In genomic region chr17:80969674-80970043, GRCh38 we compare ENCODE assay signal across 20 cellular contexts. TPM values are rescaled to one million over a fixed set of nuclear protein-coding genes. Genes with fewer than 3 reads are reported as not detected.
DNase-seq lines count a peak whose midpoint lies in the region; ATAC-seq and TF ChIP-seq lines count a peak whose summit lies in the region.
"Had no signal": no experiment of that assay in that cellular context is flagged by ENCODE, and none has a peak within 500 bp of the region (broad histone marks: within the 10 kb centered on the region; RNA-seq: fewer than 3 reads in every experiment).

No MANE protein-coding gene starts in this region.

- H3K27ac Mint-ChIP-seq in activated CD8-positive, alpha-beta memory T cell treated with anti-CD3 and anti-CD28 coated beads, Interleukin-2, amount 10 ng/mL, durations not matched to agents 7 days and 5 days: peak overlapping the region; percentile 24
- H3K27ac Mint-ChIP-seq in neural crest cell (ENCODE audit: unreplicated experiment): no peak overlapping the region
- H3K27ac Mint-ChIP-seq in nephron progenitor cell: no peak overlapping the region

- peaks cover 5% of the 10 kb centered on the region for H3K27me3 Mint-ChIP-seq in activated CD8-positive, alpha-beta memory T cell treated with anti-CD3 and anti-CD28 coated beads, Interleukin-2, amount 10 ng/mL, durations not matched to agents 7 days and 5 days
- H3K27me3 Mint-ChIP-seq in neural crest cell (ENCODE audit: low read depth): no peaks in the 10 kb centered on the region
- H3K27me3 Mint-ChIP-seq in nephron progenitor cell (ENCODE audit: low read depth, poor library complexity): peaks cover 13% of the 10 kb centered on the region

- CTCF ChIA-PET in activated CD8-positive, alpha-beta memory T cell treated with anti-CD3 and anti-CD28 coated beads, Interleukin-2, amount 10 ng/mL, durations not matched to agents 7 days and 5 days (lab: Charles Lee): interaction anchor here (0.7 to 3.0 kb wide), 9 partner anchors 11 to 545 kb away, joined by 3 to 19 read pairs (median 6); no protein-coding TSS in a partner anchor

- H3K4me1 Mint-ChIP-seq in activated CD8-positive, alpha-beta memory T cell treated with anti-CD3 and anti-CD28 coated beads, Interleukin-2, amount 10 ng/mL, durations not matched to agents 7 days and 5 days: peaks cover 14% of the 10 kb centered on the region
- H3K4me1 Mint-ChIP-seq in neural crest cell: peaks cover 9% of the 10 kb centered on the region
- peaks cover 24% of the 10 kb centered on the region for H3K4me1 Mint-ChIP-seq in nephron progenitor cell

- no peak for ATAC-seq in activated CD8-positive, alpha-beta memory T cell treated with anti-CD3 and anti-CD28 coated beads, Interleukin-2, amount 10 ng/mL, durations not matched to agents 7 days and 5 days
- ATAC-seq in GM21723 (IDR thresholded peaks at IDR 0.05; ENCODE audit: unreplicated experiment) (no peak), GM18520 (IDR thresholded peaks at IDR 0.05; ENCODE audit: unreplicated experiment) (no peak)

- no peak overlapping the region for H3K4me3 Mint-ChIP-seq in activated CD8-positive, alpha-beta memory T cell treated with anti-CD3 and anti-CD28 coated beads, Interleukin-2, amount 10 ng/mL, durations not matched to agents 7 days and 5 days
- H3K4me3 Mint-ChIP-seq in neural crest cell (peak overlapping the region; percentile 27), nephron progenitor cell (no peak overlapping the region)
- H3K4me3 Mint-ChIP-seq: activated T-cell treated with anti-CD3 and anti-CD28 coated beads, Interleukin-2, amount 50 U/mL, for 4 hours had no signal

- H3K27ac ChIP-seq in dorsolateral prefrontal cortex: peak overlapping the region in 30 of 59 donors; percentile 24 to 92 (median 82)
- H3K27ac ChIP-seq: epithelial cell of prostate, hepatocyte had no signal

- peak overlapping the region in 2 of 59 donors; percentile 35 for H3K4me3 ChIP-seq in dorsolateral prefrontal cortex
- H3K4me3 ChIP-seq: hepatocyte, K562, mucosa of descending colon, stomach, transverse colon had no signal

- intact Hi-C loops in dorsolateral prefrontal cortex (cut with DNase I): loop anchor here (10.0 kb wide), 2 partner anchors 105 to 865 kb away; partner anchors contain the start of gene GAA (in 1 of the 2)

- TF ChIP-seq CTCF in dorsolateral prefrontal cortex (IDR thresholded peaks at IDR 0.05 in 54 of 56, conservative IDR thresholded peaks at IDR 0.05 in 2 of 56; ENCODE audit: low read depth in 1 of 56, partially characterized antibody in 56 of 56) (no peak), neural crest cell (conservative IDR thresholded peaks at IDR 0.05) (no peak), GM10266 (IDR thresholded peaks at IDR 0.05; ENCODE audit: control insufficient read depth, insufficient read depth, low read depth, missing control alignments) (no peak), nephron progenitor cell (IDR thresholded peaks at IDR 0.05) (no peak)

- peaks cover 5% of the 10 kb centered on the region for H3K36me3 Mint-ChIP-seq in activated CD8-positive, alpha-beta memory T cell treated with anti-CD3 and anti-CD28 coated beads, Interleukin-2, amount 10 ng/mL, durations not matched to agents 7 days and 5 days
- H3K36me3 Mint-ChIP-seq in neural crest cell (ENCODE audit: low read depth) (peaks cover 4% of the 10 kb centered on the region), nephron progenitor cell (ENCODE audit: low read depth) (peaks cover 9% of the 10 kb centered on the region)

- H3K27me3 ChIP-seq in dorsolateral prefrontal cortex: no peaks in the 10 kb centered on the region
- H3K27me3 ChIP-seq: BE2C, hepatocyte had no signal

- no peak for DNase-seq in activated CD8-positive, alpha-beta memory T cell treated with anti-CD3 and anti-CD28 coated beads, Interleukin-2, amount 10 ng/mL, durations not matched to agents 7 days and 5 days
- DNase-seq in activated CD8-positive, alpha-beta memory T cell treated with anti-CD3 and anti-CD28 coated beads for 24 hours: no peak
- no peak for DNase-seq in dorsolateral prefrontal cortex
- no peak for DNase-seq in neural crest cell (ENCODE audit: low read depth, low spot score)
- no peak for DNase-seq in GM10266 (ENCODE audit: extremely low spot score)
- no peak for DNase-seq in nephron progenitor cell
- DNase-seq: activated CD4-positive, CD25-positive, alpha-beta regulatory T cell treated with anti-CD3 and anti-CD28 coated beads, Interleukin-2, amount 50 U/mL, for 72 hours; amniotic stem cell; NCI-H1417 treated with DMSO at 0.1 percent for 48 hours; occipital lobe had no signal

- H3K9me3 Mint-ChIP-seq in activated CD8-positive, alpha-beta memory T cell treated with anti-CD3 and anti-CD28 coated beads, Interleukin-2, amount 10 ng/mL, durations not matched to agents 7 days and 5 days (ENCODE audit: low read depth): no peaks in the 10 kb centered on the region
- H3K9me3 Mint-ChIP-seq in neural crest cell: no peaks in the 10 kb centered on the region
- H3K9me3 Mint-ChIP-seq in nephron progenitor cell: no peaks in the 10 kb centered on the region
- H3K9me3 Mint-ChIP-seq: activated T-cell treated with anti-CD3 and anti-CD28 coated beads, Interleukin-2, amount 50 U/mL, for 4 hours had no signal

RNA-seq across cellular contexts. Expression of gene CHMP6, which starts 22.0 kb away (rescaled TPM):
- 10 to 100 TPM; 29.8 to 34.6 TPM for total RNA-seq in activated CD8-positive, alpha-beta memory T cell treated with anti-CD3 and anti-CD28 coated beads, Interleukin-2, amount 10 ng/mL, durations not matched to agents 7 days and 5 days
- total RNA-seq in dorsolateral prefrontal cortex (10 to 100 TPM; 15.4 to 33.4 (median 22.0) TPM), neural crest cell (32.7 and 33.2 TPM in 2 replicates)
